Comparison of ENCODE assay signal across 8 cellular contexts in the genomic region with DNA sequence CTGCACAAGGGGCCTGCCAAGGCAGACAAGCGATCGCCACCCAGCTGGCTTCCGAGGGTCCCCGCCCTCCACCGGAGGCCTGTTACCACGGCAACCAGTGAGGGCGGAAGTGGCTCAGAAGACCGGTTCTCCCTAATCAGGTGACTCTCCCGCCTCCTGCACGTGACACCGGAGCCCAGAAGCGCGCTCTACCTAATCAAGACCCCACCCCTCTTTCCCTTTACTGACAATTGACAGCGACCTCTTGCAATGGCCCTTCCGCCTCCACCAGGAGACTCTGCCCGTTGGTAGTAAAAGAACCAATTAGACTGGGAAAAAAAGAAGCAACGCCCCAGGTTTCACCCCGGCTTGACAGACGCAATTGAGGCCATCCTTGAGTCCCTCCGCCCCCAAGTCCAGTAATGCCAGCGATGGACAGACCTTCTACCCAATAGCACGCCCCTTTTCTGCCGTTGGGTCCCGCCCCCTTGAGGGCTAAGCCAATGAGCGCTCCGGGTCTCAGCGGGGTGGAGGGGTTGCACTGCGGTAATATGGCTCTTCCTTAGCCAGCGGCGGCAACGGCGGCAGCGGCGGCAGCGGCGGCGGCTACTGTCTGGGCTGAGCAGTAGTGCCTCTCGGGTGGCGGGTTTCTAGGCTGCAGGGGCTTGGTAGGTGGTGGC. TPM values are rescaled to one million over a fixed set of nuclear protein-coding genes. Genes with fewer than 3 reads are reported as not detected.
DNase-seq lines count a peak whose midpoint lies in the region; ATAC-seq and TF ChIP-seq lines count a peak whose summit lies in the region.

A gene (plus strand): TSS at position 525 of the 659 bp plus-strand sequence. CDS start 198 bp downstream, outside the sequence.

- TF ChIP-seq CTCF in AG10803 (conservative IDR thresholded peaks at IDR 0.05; ENCODE audit: low read length): peak; percentile 17; the same call in 1 of the 2 replicates

- peak; percentile 74 for ATAC-seq in GM19043 (IDR thresholded peaks at IDR 0.05; ENCODE audit: low read depth, unreplicated experiment)
- ATAC-seq in HG03378 (IDR thresholded peaks at IDR 0.05; ENCODE audit: unreplicated experiment): peak; percentile 74

- DNase-seq in AG10803 (ENCODE audit: low read depth) (peak; percentile 99), NCI-H460 (ENCODE audit: extremely low read depth, low read depth) (peak; percentile 97), cerebellar nuclear complex (lab: John Stamatoyannopoulos, UW) (peak; percentile 99 to 100), islet precursor cell (peak; percentile 100)
- DNase-seq in activated CD4-positive, CD25-positive, alpha-beta regulatory T cell treated with anti-CD3 and anti-CD28 coated beads, Interleukin-2, amount 50 U/mL, for 72 hours: peak; percentile 94
- DNase-seq in stimulated activated CD4-positive, alpha-beta T cell treated with anti-CD3 and anti-CD28 coated beads, Interleukin-12 subunit alpha, Interleukin-12 subunit beta, amount 100 ng/mL, for 48 hours (ENCODE audit: low read depth in 2 of 3, low spot score in 1 of 3): peak; percentile 95 to 99 (median 96)

- H3K4me3 ChIP-seq in AG10803 (ENCODE audit: low read length): peak within 1 kb of the TSS; percentile 81

RNA-seq across cellular contexts. Expression of the gene that starts here (rescaled TPM):
- total RNA-seq in NCI-H460 (2014; rRNA removed; shearing (Covaris generic)): 9.2 and 9.4 TPM in 2 replicates
- 3.4 and 10.7 TPM in 2 replicates for polyA plus RNA-seq in NCI-H460 (2014; cell fraction: nucleus; rRNA removed)

Comparison
In these comparisons a context has a peak if more than half of its experiments do, and no peak if none do; other contexts are left out.
1. Peak in every context shown above with its lines: DNase-seq, ATAC-seq and H3K4me3 ChIP-seq.